33 cellular contexts compared by ENCODE assay signal in the genomic region with DNA sequence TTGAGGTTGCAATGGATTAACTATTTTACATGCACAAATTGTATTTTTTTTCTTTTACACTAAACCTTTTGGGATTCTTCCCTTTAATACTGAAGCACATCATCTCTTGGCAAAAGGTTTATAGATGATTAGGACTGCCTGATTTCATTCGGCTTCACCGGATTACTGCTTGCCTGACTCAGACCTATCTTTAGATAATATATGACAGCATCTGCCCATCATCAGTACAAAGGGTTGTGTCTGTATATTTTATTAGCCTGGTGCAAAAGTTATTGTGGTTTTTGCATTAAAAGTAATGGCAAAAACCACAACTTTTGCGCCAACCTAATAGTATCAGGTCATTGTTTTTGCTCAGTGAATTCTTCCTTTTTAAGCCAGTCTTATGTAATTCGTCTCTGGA.
"Had no signal": no experiment of that assay in that cellular context is flagged by ENCODE, and none has a peak within 500 bp of the region (broad histone marks: within the 10 kb centered on the region; RNA-seq: fewer than 3 reads in every experiment).

No MANE protein-coding gene starts in this region.

- H3K4me1 Mint-ChIP-seq: activated naive CD4-positive, alpha-beta T cell treated with anti-CD3 and anti-CD28 coated beads, Interleukin-2, amount 50 U/mL, for 24 hours; activated naive CD8-positive, alpha-beta T cell treated with anti-CD3 and anti-CD28 coated beads, Interleukin-2, amount 50 U/mL, for 24 hours; activated T-helper 17 cell treated with anti-CD3 and anti-CD28 coated beads, Interleukin-2, amount 50 U/mL, for 72 hours; central memory CD8-positive, alpha-beta T cell; naive B cell; stimulated activated memory B cell treated with anti-CD40 and anti-IgM and Interleukin-4, amounts not matched to agents 10 μg/mL and 1 μg/mL and 100 μg/mL, for 72 hours; stimulated activated naive CD8-positive, alpha-beta T cell treated with anti-CD3 and anti-CD28 coated beads, Interleukin-15, amount 100 ng/mL, for 72 hours had no signal

- H3K36me3 ChIP-seq: esophagus muscularis mucosa, gastroesophageal sphincter, neutrophil, pancreas, prostate gland, uterus had no signal

- H3K27me3 ChIP-seq: esophagus muscularis mucosa, gastroesophageal sphincter, neutrophil, pancreas, uterus had no signal

- H3K27ac Mint-ChIP-seq: activated CD8-positive, alpha-beta T cell treated with anti-CD3 and anti-CD28 coated beads for 36 hours; activated naive CD4-positive, alpha-beta T cell treated with anti-CD3 and anti-CD28 coated beads, Interleukin-2, amount 50 U/mL, for 24 hours; activated naive CD8-positive, alpha-beta T cell treated with anti-CD3 and anti-CD28 coated beads, Interleukin-2, amount 50 U/mL, for 24 hours; activated T-helper 17 cell treated with anti-CD3 and anti-CD28 coated beads, Interleukin-2, amount 50 U/mL, for 72 hours; dendritic cell treated with granulocyte-macrophage colony-stimulating factor and Interleukin-4, amounts not matched to agents 40 ng/mL and 50 ng/mL, for 4 days; naive B cell; nephron progenitor cell; stimulated activated memory B cell treated with anti-CD40 and anti-IgM and Interleukin-4, amounts not matched to agents 10 μg/mL and 1 μg/mL and 100 μg/mL, for 72 hours; stimulated activated naive CD8-positive, alpha-beta T cell treated with anti-CD3 and anti-CD28 coated beads, Interleukin-15, amount 100 ng/mL, for 72 hours; type B pancreatic cell; WTC11 had no signal

- H3K9me3 Mint-ChIP-seq: activated CD8-positive, alpha-beta T cell treated with anti-CD3 and anti-CD28 coated beads for 36 hours; activated naive CD4-positive, alpha-beta T cell treated with anti-CD3 and anti-CD28 coated beads, Interleukin-2, amount 50 U/mL, for 24 hours; activated naive CD8-positive, alpha-beta T cell treated with anti-CD3 and anti-CD28 coated beads, Interleukin-2, amount 50 U/mL, for 24 hours; activated T-cell treated with anti-CD3 and anti-CD28 coated beads, Interleukin-2, amount 50 U/mL, for 4 hours; activated T-helper 17 cell treated with anti-CD3 and anti-CD28 coated beads, Interleukin-2, amount 50 U/mL, for 72 hours; dendritic cell treated with granulocyte-macrophage colony-stimulating factor and Interleukin-4, amounts not matched to agents 40 ng/mL and 50 ng/mL, for 4 days; naive B cell; stimulated activated memory B cell treated with anti-CD40 and anti-IgM and Interleukin-4, amounts not matched to agents 10 μg/mL and 1 μg/mL and 100 μg/mL, for 72 hours; WTC11 had no signal

- H3K9me3 ChIP-seq: esophagus muscularis mucosa, gastroesophageal sphincter, neutrophil, pancreas, prostate gland, uterus had no signal

- DNase-seq: activated CD4-positive, alpha-beta T cell treated with anti-CD3 and anti-CD28 coated beads, Interleukin-2, amount 50 U/mL, for 1 hour; activated CD8-positive, alpha-beta T cell treated with anti-CD3 and anti-CD28 coated beads for 36 hours; activated gamma-delta T cell treated with Interleukin-2 at 50 U/mL for 16 hours; activated naive CD8-positive, alpha-beta T cell treated with anti-CD3 and anti-CD28 coated beads, Interleukin-2, amount 50 U/mL, for 24 hours; activated T-cell treated with anti-CD3 and anti-CD28 coated beads, Interleukin-2, amount 50 U/mL, for 4 hours; head of caudate nucleus; hippocampal formation; left cardiac atrium; left ventricle myocardium superior; naive B cell; nephron progenitor cell; pancreas; retina; small intestine; stimulated activated CD4-positive, alpha-beta T cell treated with anti-CD3 and anti-CD28 coated beads, Interleukin-1b, Interleukin-23, amount 100 ng/mL, for 48 hours; stimulated activated CD4-positive, alpha-beta T cell treated with anti-CD3 and anti-CD28 coated beads, Interleukin-4, amount 100 ng/mL, for 4 hours; stimulated activated CD8-positive, alpha-beta memory T cell treated with anti-CD3 and anti-CD28 coated beads, Interleukin-4, amount 100 ng/mL, for 48 hours; stimulated activated naive CD8-positive, alpha-beta T cell treated with anti-CD3 and anti-CD28 coated beads, Interleukin-15, amount 100 ng/mL, for 72 hours; substantia nigra; T1000; uterus had no signal

- H3K36me3 Mint-ChIP-seq: activated naive CD4-positive, alpha-beta T cell treated with anti-CD3 and anti-CD28 coated beads, Interleukin-2, amount 50 U/mL, for 24 hours; naive B cell; stimulated activated memory B cell treated with anti-CD40 and anti-IgM and Interleukin-4, amounts not matched to agents 10 μg/mL and 1 μg/mL and 100 μg/mL, for 72 hours; type B pancreatic cell; WTC11 had no signal

- ATAC-seq: activated CD8-positive, alpha-beta T cell treated with anti-CD3 and anti-CD28 coated beads for 36 hours; activated naive CD8-positive, alpha-beta T cell treated with anti-CD3 and anti-CD28 coated beads, Interleukin-2, amount 50 U/mL, for 24 hours; activated T-cell treated with anti-CD3 and anti-CD28 coated beads, Interleukin-2, amount 50 U/mL, for 4 hours; activated T-helper 17 cell treated with anti-CD3 and anti-CD28 coated beads, Interleukin-2, amount 50 U/mL, for 72 hours; gastroesophageal sphincter; left cardiac atrium; left ventricle myocardium superior; pancreas; sciatic nerve; stimulated activated memory B cell treated with anti-CD40 and anti-IgM and Interleukin-4, amounts not matched to agents 10 μg/mL and 1 μg/mL and 100 μg/mL, for 72 hours; stimulated activated naive CD8-positive, alpha-beta T cell treated with anti-CD3 and anti-CD28 coated beads, Interleukin-15, amount 100 ng/mL, for 72 hours; WTC11 had no signal

- H3K4me3 ChIP-seq: esophagus muscularis mucosa, gastroesophageal sphincter, pancreas, prostate gland, uterus had no signal

- H3K27me3 Mint-ChIP-seq: activated CD8-positive, alpha-beta T cell treated with anti-CD3 and anti-CD28 coated beads for 36 hours; central memory CD8-positive, alpha-beta T cell; dendritic cell treated with granulocyte-macrophage colony-stimulating factor and Interleukin-4, amounts not matched to agents 40 ng/mL and 50 ng/mL, for 4 days had no signal

- H3K4me1 ChIP-seq: esophagus muscularis mucosa, gastroesophageal sphincter, pancreas, prostate gland, uterus had no signal

- H3K27ac ChIP-seq: esophagus muscularis mucosa, gastroesophageal sphincter, neutrophil, pancreas, prostate gland, uterus had no signal

- H3K4me3 Mint-ChIP-seq: activated CD8-positive, alpha-beta T cell treated with anti-CD3 and anti-CD28 coated beads for 36 hours; activated naive CD4-positive, alpha-beta T cell treated with anti-CD3 and anti-CD28 coated beads, Interleukin-2, amount 50 U/mL, for 24 hours; activated naive CD8-positive, alpha-beta T cell treated with anti-CD3 and anti-CD28 coated beads, Interleukin-2, amount 50 U/mL, for 24 hours; activated T-cell treated with anti-CD3 and anti-CD28 coated beads, Interleukin-2, amount 50 U/mL, for 4 hours; activated T-helper 17 cell treated with anti-CD3 and anti-CD28 coated beads, Interleukin-2, amount 50 U/mL, for 72 hours; central memory CD8-positive, alpha-beta T cell; dendritic cell treated with granulocyte-macrophage colony-stimulating factor and Interleukin-4, amounts not matched to agents 40 ng/mL and 50 ng/mL, for 4 days; naive B cell; nephron progenitor cell; stimulated activated memory B cell treated with anti-CD40 and anti-IgM and Interleukin-4, amounts not matched to agents 10 μg/mL and 1 μg/mL and 100 μg/mL, for 72 hours; stimulated activated naive CD8-positive, alpha-beta T cell treated with anti-CD3 and anti-CD28 coated beads, Interleukin-15, amount 100 ng/mL, for 72 hours; type B pancreatic cell; WTC11 had no signal
